ENCODE assay signal across 19 cellular contexts in the genomic region with DNA sequence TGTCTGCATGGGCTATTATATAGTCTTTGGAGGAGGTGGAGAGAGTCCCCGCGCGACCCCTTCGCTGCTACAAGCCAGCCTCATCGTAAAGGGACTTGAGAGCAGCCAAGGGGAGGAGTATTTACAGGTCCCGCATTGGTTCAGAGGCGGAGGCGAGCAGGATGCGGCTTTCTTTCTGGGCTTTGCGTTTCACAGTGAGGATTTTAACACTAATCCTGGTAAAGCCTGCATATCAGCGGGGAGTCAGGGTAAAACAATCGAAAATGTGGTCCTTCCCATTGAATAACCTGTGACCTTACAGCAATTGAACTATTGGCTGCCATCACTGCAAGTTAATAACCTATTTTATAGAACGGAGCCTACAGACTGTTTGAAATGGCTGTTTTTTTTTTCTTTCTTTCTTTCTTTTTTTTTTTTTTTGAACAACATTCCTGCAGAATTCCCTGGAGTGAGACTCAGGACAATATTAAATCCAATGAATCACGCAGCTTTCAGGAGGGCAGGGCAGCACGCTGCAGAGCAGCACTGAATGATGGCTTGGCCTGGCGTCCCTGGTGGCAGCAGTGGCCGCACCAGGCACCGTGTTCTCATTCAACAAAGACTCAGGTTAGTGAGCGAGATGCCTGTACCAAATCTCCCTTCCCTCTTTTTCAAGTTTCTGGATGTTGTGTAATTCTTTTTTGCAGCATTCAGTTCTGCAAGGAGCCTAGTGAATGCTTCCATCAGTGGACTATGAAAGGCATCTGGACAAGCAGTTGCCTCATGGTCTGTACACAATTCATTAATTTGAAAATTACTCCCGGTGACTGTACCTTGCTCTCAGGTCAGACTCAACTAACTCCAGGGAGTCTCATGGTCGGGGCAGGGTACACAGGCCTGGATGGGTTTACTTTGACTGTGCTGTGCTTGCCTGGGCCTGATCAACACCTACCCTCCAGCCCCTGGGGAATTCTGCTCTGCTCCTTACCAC. TPM values are rescaled to one million over a fixed set of nuclear protein-coding genes. Genes with fewer than 3 reads are reported as not detected.
DNase-seq lines count a peak whose midpoint lies in the region; ATAC-seq and TF ChIP-seq lines count a peak whose summit lies in the region.
"Had no signal": no experiment of that assay in that cellular context is flagged by ENCODE, and none has a peak within 500 bp of the region (broad histone marks: within the 10 kb centered on the region; RNA-seq: fewer than 3 reads in every experiment).

No MANE protein-coding gene starts in this region.

- H3K79me2 ChIP-seq in GM23338 (replicated peaks; ENCODE audit: insufficient read depth): no peaks in the 10 kb centered on the region

- no peaks in the 10 kb centered on the region for H3K9me2 ChIP-seq in GM23338 (ENCODE audit: insufficient read depth)

- H3K27me3 Mint-ChIP-seq in GM23338 (ENCODE audit: insufficient read depth, low read depth, poor library complexity): peaks cover 8% of the 10 kb centered on the region
- H3K27me3 Mint-ChIP-seq: activated B cell treated with CpG ODN at 0.5 μM for 24 hours had no signal

- H3K36me3 ChIP-seq in GM23338 (ENCODE audit: insufficient read depth): no peaks in the 10 kb centered on the region
- H3K36me3 ChIP-seq in adipocyte (ENCODE audit: control insufficient read depth, insufficient read depth, low read length, severe bottlenecking): no peaks in the 10 kb centered on the region
- H3K36me3 ChIP-seq: HAP-1, sigmoid colon had no signal

- H3K9ac ChIP-seq in adipocyte (ENCODE audit: low read length): peak overlapping the region; percentile 69
- H3K9ac ChIP-seq: KMS-11 had no signal

- no peak for TF ChIP-seq CTCF in GM23338 (conservative IDR thresholded peaks at IDR 0.05; ENCODE audit: low read depth in 2 of 2)
- no peak for TF ChIP-seq CTCF in foreskin fibroblast (IDR thresholded peaks at IDR 0.05; ENCODE audit: low read depth, low read length)

- H3K27ac ChIP-seq in GM23338 (ENCODE audit: low read depth): no peak overlapping the region
- H3K27ac ChIP-seq: KMS-11, sigmoid colon had no signal

- peak overlapping the region; percentile 10; the same call in 1 of the 3 replicates for H3K4me3 Mint-ChIP-seq in GM23338
- H3K4me3 Mint-ChIP-seq: activated B cell treated with CpG ODN at 0.5 μM for 24 hours; activated T-helper 1 cell treated with anti-CD3 and anti-CD28 coated beads, Interleukin-12 subunit alpha, Interleukin-12 subunit beta, Interleukin-2, Interleukin-4 antibody, amounts not matched to agents 30 ng/mL and 10 ng/mL and 1 ng/mL, durations not matched to agents 14 hours and 24 hours and 36 hours; CD4-positive, CD25-positive, alpha-beta regulatory T cell had no signal

- no peak overlapping the region for H3K27ac Mint-ChIP-seq in GM23338
- H3K27ac Mint-ChIP-seq: activated B cell treated with CpG ODN at 0.5 μM for 24 hours; activated T-helper 1 cell treated with anti-CD3 and anti-CD28 coated beads, Interleukin-12 subunit alpha, Interleukin-12 subunit beta, Interleukin-2, Interleukin-4 antibody, amounts not matched to agents 30 ng/mL and 10 ng/mL and 1 ng/mL, durations not matched to agents 14 hours and 24 hours and 36 hours; CD4-positive, CD25-positive, alpha-beta regulatory T cell had no signal

- H3K4me1 ChIP-seq in GM23338 (ENCODE audit: insufficient read depth) (peaks cover 14% of the 10 kb centered on the region), adipocyte (ENCODE audit: control insufficient read depth, insufficient read depth, low read length) (peaks cover 23% of the 10 kb centered on the region)
- H3K4me1 ChIP-seq: HAP-1, sigmoid colon had no signal

- H3K4me3 ChIP-seq in GM23338 (0 out of 2 replicates have a peak overlapping the region, but pooled peaks have one; percentile 27), adipocyte (ENCODE audit: low read length) (peak overlapping the region; percentile 66), foreskin fibroblast (ENCODE audit: low read depth in 1 of 2, low read length in 2 of 2) (no peak overlapping the region)
- H3K4me3 ChIP-seq: HAP-1 had no signal

- no peaks in the 10 kb centered on the region for H3K9me3 ChIP-seq in adipocyte (ENCODE audit: control insufficient read depth, low read length)
- H3K9me3 ChIP-seq: HAP-1, sigmoid colon had no signal

- peak overlapping the region; percentile 60; the same call in 1 of the 2 replicates for H2AFZ ChIP-seq in GM23338

- DNase-seq in GM23338 (ENCODE audit: low spot score) (peak; percentile 73), adipocyte (ENCODE audit: low read depth) (peak; percentile 64), foreskin fibroblast (peak; percentile 30 to 56), retina (peak; percentile 56), hippocampal formation (lab: John Stamatoyannopoulos, UW) (no peak), NCI-H2029 (lab: John Stamatoyannopoulos, UW) (no peak), OCI-M1 (lab: John Stamatoyannopoulos, UW) (no peak)
- DNase-seq: activated B cell treated with CpG ODN at 0.5 μM for 24 hours; CD4-positive, CD25-positive, alpha-beta regulatory T cell; cerebellar nuclear complex; NCI-H2171 treated with DMSO at 0.1 percent for 48 hours; Right ventricle myocardium superior; sigmoid colon had no signal

- H3K36me3 Mint-ChIP-seq in GM23338 (ENCODE audit: low read depth): no peaks in the 10 kb centered on the region
- H3K36me3 Mint-ChIP-seq: CD4-positive, CD25-positive, alpha-beta regulatory T cell had no signal

- no peaks in the 10 kb centered on the region for H3K9me3 Mint-ChIP-seq in GM23338
- H3K9me3 Mint-ChIP-seq: activated B cell treated with CpG ODN at 0.5 μM for 24 hours; activated T-helper 1 cell treated with anti-CD3 and anti-CD28 coated beads, Interleukin-12 subunit alpha, Interleukin-12 subunit beta, Interleukin-2, Interleukin-4 antibody, amounts not matched to agents 30 ng/mL and 10 ng/mL and 1 ng/mL, durations not matched to agents 14 hours and 24 hours and 36 hours had no signal

- peaks cover 23% of the 10 kb centered on the region for H3K4me1 Mint-ChIP-seq in GM23338
- H3K4me1 Mint-ChIP-seq: activated B cell treated with CpG ODN at 0.5 μM for 24 hours had no signal

- peak; percentile 94 for ATAC-seq in GM23338
- ATAC-seq in GM18907 (IDR thresholded peaks at IDR 0.05; ENCODE audit: unreplicated experiment): no peak

- peak overlapping the region; percentile 64 for H3K4me2 ChIP-seq in GM23338
- H3K4me2 ChIP-seq: KMS-11 had no signal

- no peaks in the 10 kb centered on the region; the same call in 1 of the 2 replicates for H3F3A ChIP-seq in GM23338 (replicated peaks; ENCODE audit: low read depth)

- H3K27me3 ChIP-seq in GM23338 (ENCODE audit: insufficient read depth) (no peaks in the 10 kb centered on the region), adipocyte (replicated peaks; ENCODE audit: control insufficient read depth, insufficient read depth, low read length) (no peaks in the 10 kb centered on the region)
- H3K27me3 ChIP-seq: sigmoid colon had no signal

- no peaks in the 10 kb centered on the region for H4K20me1 ChIP-seq in GM23338 (replicated peaks; ENCODE audit: insufficient read depth)

TF ChIP-seq in GM23338, 12 proteins besides CTCF, POLR2A, EP300 and RAD21:
- no peak for TF ChIP-seq ZNF114 (CRISPR knock-in tag; IDR thresholded peaks at IDR 0.05)
- no peak for TF ChIP-seq POLR2AphosphoS5 (IDR thresholded peaks at IDR 0.05; ENCODE audit: low read depth)

RNA-seq across cellular contexts. Expression of gene SMIM21, which starts 19.8 kb away (rescaled TPM):
- not detected in 2 replicates for total RNA-seq in GM23338 (2014; rRNA removed; shearing (Covaris generic))
- polyA plus RNA-seq in GM23338 (2016; fragmentation: Nextera tagmentation; extraction: Ambion mirVana): not detected in 2 replicates
- total RNA-seq: activated B cell treated with CpG ODN at 0.5 μM for 24 hours; activated T-helper 1 cell treated with anti-CD3 and anti-CD28 coated beads, Interleukin-12 subunit alpha, Interleukin-12 subunit beta, Interleukin-2, Interleukin-4 antibody, amounts not matched to agents 30 ng/mL and 10 ng/mL and 1 ng/mL, durations not matched to agents 14 hours and 24 hours and 36 hours; CD4-positive, CD25-positive, alpha-beta regulatory T cell; mononuclear cell; Right ventricle myocardium superior; sigmoid colon; urinary bladder had no signal
- polyA plus RNA-seq: CD4-positive, CD25-positive, alpha-beta regulatory T cell; urinary bladder had no signal

Comparison
In these comparisons a context has a peak if more than half of its experiments do, and no peak if none do; other contexts are left out.
1. DNase-seq: peak in GM23338 (single experiment), adipocyte (single experiment), foreskin fibroblast (2 of 2) and retina (single experiment); none in hippocampal formation (0 of 2), NCI-H2029 (single experiment) and OCI-M1 (single experiment).
2. H3K4me3 ChIP-seq: peak in GM23338 (single experiment) and adipocyte (single experiment); none in foreskin fibroblast (0 of 2).